ENCODE assay signal across 15 cellular contexts in genomic region chr7:130274983-130275649, GRCh38. TPM values are rescaled to one million over a fixed set of nuclear protein-coding genes. Genes with fewer than 3 reads are reported as not detected.
A peak's percentile ranks its signal among the peaks of the same experiment; 100 is the strongest.
DNase-seq lines count a peak whose midpoint lies in the region; ATAC-seq lines count a peak whose summit lies in the region.
"Had no signal": no experiment of that assay in that cellular context is flagged by ENCODE, and none has a peak within 500 bp of the region (broad histone marks: within the 10 kb centered on the region; RNA-seq: fewer than 3 reads in every experiment).

No MANE protein-coding gene starts in this region.

- H4K8ac ChIP-seq in trophoblast cell (ENCODE audit: low read depth, low read length), result peak overlapping the region; percentile 43

- H3K4me3 ChIP-seq in trophoblast cell (ENCODE audit: low read depth, low read length), result no peak overlapping the region
- H3K4me3 ChIP-seq: suprapubic skin had no signal

- no peaks in the 10 kb centered on the region for H3K9me3 ChIP-seq in trophoblast cell (ENCODE audit: insufficient read depth, low read depth, low read length)
- H3K9me3 ChIP-seq: suprapubic skin had no signal

- H2BK5ac ChIP-seq in trophoblast cell (ENCODE audit: low read depth, low read length, poor library complexity), result no peak overlapping the region

- peak overlapping the region; percentile 88 for H2AK5ac ChIP-seq in trophoblast cell (ENCODE audit: low read length)

- POLR2A ChIA-PET in naive thymus-derived CD8-positive, alpha-beta T cell (lab: Charles Lee), result no interaction called here

- peak overlapping the region; percentile 68 for H3K18ac ChIP-seq in trophoblast cell (ENCODE audit: low read length)

- peak overlapping the region; percentile 89 for H2BK12ac ChIP-seq in trophoblast cell (ENCODE audit: low read length)

- H2BK120ac ChIP-seq in trophoblast cell (ENCODE audit: insufficient read depth, low read length, poor library complexity), result peak overlapping the region; percentile 70

- peaks cover 3 to 15% (median 9%) of the 10 kb centered on the region in 4 donors for H3K4me1 Mint-ChIP-seq in naive thymus-derived CD8-positive, alpha-beta T cell

- no peak overlapping the region for H3K4me2 ChIP-seq in trophoblast cell (ENCODE audit: low read length)

- H3K9ac ChIP-seq in trophoblast cell (ENCODE audit: low read length), result no peak overlapping the region

- no peaks in the 10 kb centered on the region for H3K36me3 ChIP-seq in trophoblast cell (ENCODE audit: control insufficient read depth in 1 of 2, insufficient read depth in 2 of 2, low read length in 2 of 2)
- H3K36me3 ChIP-seq: suprapubic skin had no signal

- peaks cover 0 to 5% (median 0%) of the 10 kb centered on the region in 5 donors for H3K27me3 Mint-ChIP-seq in naive thymus-derived CD8-positive, alpha-beta T cell

- no peaks in the 10 kb centered on the region for H3K27me3 ChIP-seq in trophoblast cell (ENCODE audit: insufficient read depth, low read length)
- H3K27me3 ChIP-seq: suprapubic skin had no signal

- peaks cover 18% of the 10 kb centered on the region for H3K79me1 ChIP-seq in trophoblast cell (ENCODE audit: low read length)

- peaks cover 2% of the 10 kb centered on the region for H3K79me2 ChIP-seq in trophoblast cell (ENCODE audit: control insufficient read depth, insufficient read depth, low read length, poor library complexity)

- no CpG with 5 or more reads among the region's 12 CpGs for WGBS in trophoblast cell (ENCODE audit: extremely low coverage, insufficient coverage, insufficient read length)

- H3K36me3 Mint-ChIP-seq in naive thymus-derived CD8-positive, alpha-beta T cell, result no peaks in the 10 kb centered on the region
- H3K36me3 Mint-ChIP-seq: CD4-positive, CD25-positive, alpha-beta regulatory T cell had no signal

- no peaks in the 10 kb centered on the region for H3K9me3 Mint-ChIP-seq in naive thymus-derived CD8-positive, alpha-beta T cell
- H3K9me3 Mint-ChIP-seq: activated CD4-positive, alpha-beta T cell treated with anti-CD3 and anti-CD28 coated beads, Interleukin-2, amount 10 ng/mL, durations not matched to agents 7 days and 5 days had no signal

- peak overlapping the region; percentile 57 for H4K91ac ChIP-seq in trophoblast cell (ENCODE audit: low read depth, low read length)

- H3K4ac ChIP-seq in trophoblast cell (ENCODE audit: low read depth, low read length), result no peak overlapping the region

- DNase-seq in MV-4-11 (lab: John Stamatoyannopoulos, UW), result peak; percentile 26
- DNase-seq in NCI-H2227 (lab: John Stamatoyannopoulos, UW; ENCODE audit: unreplicated experiment), result peak; percentile 68
- no peak for DNase-seq in epithelial cell of prostate (ENCODE audit: low read depth, low spot score)
- no peak for DNase-seq in trophoblast cell
- DNase-seq in naive thymus-derived CD8-positive, alpha-beta T cell, result no peak
- DNase-seq in NCI-H774 (lab: John Stamatoyannopoulos, UW), result no peak
- DNase-seq: activated CD4-positive, alpha-beta T cell treated with anti-CD3 and anti-CD28 coated beads, Interleukin-2, amount 10 ng/mL, durations not matched to agents 7 days and 5 days; activated gamma-delta T cell; CD4-positive, CD25-positive, alpha-beta regulatory T cell; central memory CD4-positive, alpha-beta T cell had no signal

- H3K27ac ChIP-seq in epithelial cell of prostate, result peak overlapping the region; percentile 81
- H3K27ac ChIP-seq in trophoblast cell (ENCODE audit: low read depth, low read length), result no peak overlapping the region
- H3K27ac ChIP-seq: suprapubic skin had no signal

- peak overlapping the region; percentile 13 for H2AFZ ChIP-seq in trophoblast cell (ENCODE audit: insufficient read depth, low read length, poor library complexity)

- H3K27ac Mint-ChIP-seq in naive thymus-derived CD8-positive, alpha-beta T cell, result no peak overlapping the region
- H3K27ac Mint-ChIP-seq: activated CD4-positive, alpha-beta T cell treated with anti-CD3 and anti-CD28 coated beads, Interleukin-2, amount 10 ng/mL, durations not matched to agents 7 days and 5 days; CD4-positive, CD25-positive, alpha-beta regulatory T cell had no signal

- H3K14ac ChIP-seq in trophoblast cell (ENCODE audit: low read length), result no peak overlapping the region

- H4K12ac ChIP-seq in trophoblast cell (ENCODE audit: low read depth, low read length), result peak overlapping the region; percentile 51

- peak overlapping the region in 1 of 10 donors; percentile 14 for H3K4me3 Mint-ChIP-seq in naive thymus-derived CD8-positive, alpha-beta T cell
- H3K4me3 Mint-ChIP-seq: activated CD4-positive, alpha-beta T cell treated with anti-CD3 and anti-CD28 coated beads, Interleukin-2, amount 10 ng/mL, durations not matched to agents 7 days and 5 days; CD4-positive, CD25-positive, alpha-beta regulatory T cell had no signal

- ATAC-seq in GM18511 (IDR thresholded peaks at IDR 0.05; ENCODE audit: unreplicated experiment), result no peak
- ATAC-seq in naive thymus-derived CD8-positive, alpha-beta T cell, result no peak
- ATAC-seq: esophagus mucosa, PC-3 had no signal

- no peak overlapping the region for H3K23ac ChIP-seq in trophoblast cell (ENCODE audit: low read length)

- H3K4me1 ChIP-seq in trophoblast cell (ENCODE audit: control insufficient read depth in 1 of 2, insufficient read depth in 2 of 2, low read length in 2 of 2), result peaks cover 9 to 10% of the 10 kb centered on the region in 2 experiments

RNA-seq across cellular contexts. Expression of gene CPA2, which starts 8.5 kb away (rescaled TPM):
- 0.17 and 0.18 TPM in 2 replicates for polyA plus RNA-seq in trophoblast cell (2013)
- total RNA-seq in naive thymus-derived CD8-positive, alpha-beta T cell, result not detected
- not detected for polyA plus RNA-seq in naive thymus-derived CD8-positive, alpha-beta T cell
- total RNA-seq: activated CD4-positive, alpha-beta T cell treated with anti-CD3 and anti-CD28 coated beads, Interleukin-2, amount 10 ng/mL, durations not matched to agents 7 days and 5 days; CD4-positive, CD25-positive, alpha-beta regulatory T cell; esophagus mucosa; PC-3; suprapubic skin; T-helper 2 cell treated with Interferon-gamma antibody and Interleukin-4, amounts not matched to agents 100 ng/mL and 5 ng/mL, for 36 hours had no signal
- polyA plus RNA-seq: CD4-positive, CD25-positive, alpha-beta regulatory T cell had no signal

RNA-seq across cellular contexts. Expression of gene CPA4, which starts 17.8 kb away (rescaled TPM):
- 2.5 and 3.8 TPM in 2 replicates for polyA plus RNA-seq in trophoblast cell (2013)
- total RNA-seq in naive thymus-derived CD8-positive, alpha-beta T cell, result not detected
- polyA plus RNA-seq in naive thymus-derived CD8-positive, alpha-beta T cell, result not detected
- total RNA-seq: activated CD4-positive, alpha-beta T cell treated with anti-CD3 and anti-CD28 coated beads, Interleukin-2, amount 10 ng/mL, durations not matched to agents 7 days and 5 days; CD4-positive, CD25-positive, alpha-beta regulatory T cell; T-helper 2 cell treated with Interferon-gamma antibody and Interleukin-4, amounts not matched to agents 100 ng/mL and 5 ng/mL, for 36 hours had no signal
- polyA plus RNA-seq: CD4-positive, CD25-positive, alpha-beta regulatory T cell had no signal

Comparison
In these comparisons a context has a peak if more than half of its experiments do, and no peak if none do; other contexts are left out.
1. DNase-seq: peak in MV-4-11 (single experiment) and NCI-H2227 (single experiment); none in epithelial cell of prostate (single experiment), trophoblast cell (0 of 2), naive thymus-derived CD8-positive, alpha-beta T cell (0 of 10) and NCI-H774 (single experiment).